Comparison of ENCODE assay signal across 35 cellular contexts in genomic region chr14:41891624-41892023, GRCh38.
"Had no signal": no experiment of that assay in that cellular context is flagged by ENCODE, and none has a peak within 500 bp of the region (broad histone marks: within the 10 kb centered on the region; RNA-seq: fewer than 3 reads in every experiment).

No MANE protein-coding gene starts in this region.

- H3K27ac Mint-ChIP-seq: activated CD4-positive, alpha-beta memory T cell treated with anti-CD3 and anti-CD28 coated beads, Interleukin-2, amount 10 ng/mL, durations not matched to agents 7 days and 5 days; activated CD8-positive, alpha-beta memory T cell treated with anti-CD3 and anti-CD28 coated beads, Interleukin-2, amount 10 ng/mL, durations not matched to agents 7 days and 5 days; activated naive CD4-positive, alpha-beta T cell treated with anti-CD3 and anti-CD28 coated beads, Interleukin-2, amount 50 U/mL, for 24 hours; activated naive CD8-positive, alpha-beta T cell treated with anti-CD3 and anti-CD28 coated beads, Interleukin-2, amount 10 ng/mL, durations not matched to agents 7 days and 5 days; activated T-helper 17 cell treated with anti-CD3 and anti-CD28 coated beads, Interleukin-2, amount 50 U/mL, for 72 hours; T-helper 2 cell treated with Interferon-gamma antibody and Interleukin-4, amounts not matched to agents 5 μg/mL and 100 μg/mL, for 36 hours had no signal

- H3K4me3 Mint-ChIP-seq: activated CD4-positive, alpha-beta memory T cell treated with anti-CD3 and anti-CD28 coated beads, Interleukin-2, amount 10 ng/mL, durations not matched to agents 7 days and 5 days; activated CD8-positive, alpha-beta memory T cell treated with anti-CD3 and anti-CD28 coated beads, Interleukin-2, amount 10 ng/mL, durations not matched to agents 7 days and 5 days; activated naive CD4-positive, alpha-beta T cell treated with anti-CD3 and anti-CD28 coated beads, Interleukin-2, amount 50 U/mL, for 24 hours; activated naive CD8-positive, alpha-beta T cell treated with anti-CD3 and anti-CD28 coated beads, Interleukin-2, amount 10 ng/mL, durations not matched to agents 7 days and 5 days; activated T-helper 17 cell treated with anti-CD3 and anti-CD28 coated beads, Interleukin-2, amount 50 U/mL, for 72 hours; central memory CD8-positive, alpha-beta T cell; T-helper 2 cell treated with Interferon-gamma antibody and Interleukin-4, amounts not matched to agents 5 μg/mL and 100 μg/mL, for 36 hours had no signal

- H3K27me3 Mint-ChIP-seq: activated CD4-positive, alpha-beta memory T cell treated with anti-CD3 and anti-CD28 coated beads, Interleukin-2, amount 10 ng/mL, durations not matched to agents 7 days and 5 days; activated CD8-positive, alpha-beta memory T cell treated with anti-CD3 and anti-CD28 coated beads, Interleukin-2, amount 10 ng/mL, durations not matched to agents 7 days and 5 days; activated naive CD8-positive, alpha-beta T cell treated with anti-CD3 and anti-CD28 coated beads, Interleukin-2, amount 10 ng/mL, durations not matched to agents 7 days and 5 days; activated T-helper 17 cell treated with anti-CD3 and anti-CD28 coated beads, Interleukin-2, amount 50 U/mL, for 72 hours; central memory CD8-positive, alpha-beta T cell had no signal

- H3K9me3 Mint-ChIP-seq: activated CD4-positive, alpha-beta memory T cell treated with anti-CD3 and anti-CD28 coated beads, Interleukin-2, amount 10 ng/mL, durations not matched to agents 7 days and 5 days; activated naive CD4-positive, alpha-beta T cell treated with anti-CD3 and anti-CD28 coated beads, Interleukin-2, amount 50 U/mL, for 24 hours; activated naive CD8-positive, alpha-beta T cell treated with anti-CD3 and anti-CD28 coated beads, Interleukin-2, amount 10 ng/mL, durations not matched to agents 7 days and 5 days; activated T-helper 17 cell treated with anti-CD3 and anti-CD28 coated beads, Interleukin-2, amount 50 U/mL, for 72 hours; central memory CD8-positive, alpha-beta T cell had no signal

- H3K4me1 Mint-ChIP-seq: activated CD4-positive, alpha-beta memory T cell treated with anti-CD3 and anti-CD28 coated beads, Interleukin-2, amount 10 ng/mL, durations not matched to agents 7 days and 5 days; activated CD8-positive, alpha-beta memory T cell treated with anti-CD3 and anti-CD28 coated beads, Interleukin-2, amount 10 ng/mL, durations not matched to agents 7 days and 5 days; activated naive CD4-positive, alpha-beta T cell treated with anti-CD3 and anti-CD28 coated beads, Interleukin-2, amount 50 U/mL, for 24 hours; activated naive CD8-positive, alpha-beta T cell treated with anti-CD3 and anti-CD28 coated beads, Interleukin-2, amount 10 ng/mL, durations not matched to agents 7 days and 5 days; activated T-helper 17 cell treated with anti-CD3 and anti-CD28 coated beads, Interleukin-2, amount 50 U/mL, for 72 hours; central memory CD8-positive, alpha-beta T cell had no signal

- DNase-seq: activated CD4-positive, alpha-beta memory T cell treated with anti-CD3 and anti-CD28 coated beads, Interleukin-2, amount 10 ng/mL, durations not matched to agents 7 days and 5 days; activated CD4-positive, alpha-beta T cell treated with anti-CD3 and anti-CD28 coated beads for 1 hour; activated CD4-positive, alpha-beta T cell treated with anti-CD3 and anti-CD28 coated beads for 48 hours; activated CD4-positive, CD25-positive, alpha-beta regulatory T cell; activated CD8-positive, alpha-beta memory T cell treated with anti-CD3 and anti-CD28 coated beads for 24 hours; activated CD8-positive, alpha-beta memory T cell treated with anti-CD3 and anti-CD28 coated beads, Interleukin-2, amount 10 ng/mL, durations not matched to agents 7 days and 5 days; activated CD8-positive, alpha-beta memory T cell treated with anti-CD3 and anti-CD28 coated beads, Interleukin-2, amount 50 U/mL, for 48 hours; activated effector memory CD4-positive, alpha-beta T cell treated with anti-CD3 and anti-CD28 coated beads, Interleukin-2, amount 50 U/mL, for 16 hours; activated naive CD4-positive, alpha-beta T cell; activated naive CD8-positive, alpha-beta T cell treated with anti-CD3 and anti-CD28 coated beads, Interleukin-2, amount 10 ng/mL, durations not matched to agents 7 days and 5 days; activated T-cell treated with anti-CD3 and anti-CD28 coated beads, Interleukin-2, amount 50 U/mL, for 48 hours; amygdala; Kasumi-1; MG63; NCI-H1048; NCI-H1105 treated with DMSO at 0.1 percent for 48 hours; NCI-H1436; NCI-H1694; NCI-H1930; NCI-H2081 treated with DMSO at 0.1 percent for 48 hours; NCI-H226; NCI-H446 treated with DMSO at 0.1 percent for 48 hours; NCI-H524; NCI-H69; NK-92 treated with Interleukin-12 subunit alpha and Interleukin-12 subunit beta, amount 100 ng/mL, for 24 hours; OCI-M1; Right ventricle myocardium superior had no signal

- H3K27ac ChIP-seq: ascending aorta, cardiac muscle cell, SK-N-MC, VCaP had no signal

- H3K9me3 ChIP-seq: ascending aorta, MG63 had no signal

- H3K4me3 ChIP-seq: ascending aorta, cardiac muscle cell, MG63, SK-N-MC had no signal

- H3K27me3 ChIP-seq: ascending aorta, cardiac muscle cell, MG63 had no signal

- H3K36me3 Mint-ChIP-seq: activated CD8-positive, alpha-beta memory T cell treated with anti-CD3 and anti-CD28 coated beads, Interleukin-2, amount 10 ng/mL, durations not matched to agents 7 days and 5 days; activated naive CD4-positive, alpha-beta T cell treated with anti-CD3 and anti-CD28 coated beads, Interleukin-2, amount 50 U/mL, for 24 hours; activated naive CD8-positive, alpha-beta T cell treated with anti-CD3 and anti-CD28 coated beads, Interleukin-2, amount 10 ng/mL, durations not matched to agents 7 days and 5 days had no signal

- H3K4me1 ChIP-seq: ascending aorta had no signal

- ATAC-seq: activated CD8-positive, alpha-beta memory T cell treated with anti-CD3 and anti-CD28 coated beads, Interleukin-2, amount 10 ng/mL, durations not matched to agents 7 days and 5 days; activated T-helper 17 cell treated with anti-CD3 and anti-CD28 coated beads, Interleukin-2, amount 50 U/mL, for 72 hours had no signal

- H3K36me3 ChIP-seq: ascending aorta, cardiac muscle cell, MG63 had no signal
